In genomic region chr1:170601866-170602265, GRCh38 we compare ENCODE assay signal across 9 cellular contexts.
"Had no signal": no experiment of that assay in that cellular context is flagged by ENCODE, and none has a peak within 500 bp of the region (broad histone marks: within the 10 kb centered on the region; RNA-seq: fewer than 3 reads in every experiment).

No MANE protein-coding gene starts in this region.

- H3K27ac ChIP-seq: HL-60 had no signal

- H3K4me3 ChIP-seq: GM23338 had no signal

- DNase-seq: H9, HCEC 1CT, HFFc6, KG1 had no signal

- FAIRE-seq: H1, H54, HepG2 had no signal

- H2AFZ ChIP-seq: GM23338 had no signal

- ATAC-seq: GM23338, HepG2 had no signal

- H3K4me2 ChIP-seq: GM23338 had no signal
